16 cellular contexts compared by ENCODE assay signal in genomic region chr12:122009741-122010140, GRCh38. TPM values are rescaled to one million over a fixed set of nuclear protein-coding genes. Genes with fewer than 3 reads are reported as not detected.
DNase-seq lines count a peak whose midpoint lies in the region; ATAC-seq and TF ChIP-seq lines count a peak whose summit lies in the region.
"Had no signal": no experiment of that assay in that cellular context is flagged by ENCODE, and none has a peak within 500 bp of the region (broad histone marks: within the 10 kb centered on the region; RNA-seq: fewer than 3 reads in every experiment).

No MANE protein-coding gene starts in this region.

- no peaks in the 10 kb centered on the region for H3K36me3 ChIP-seq in BLaER1 treated with 17β-estradiol and CSF1 and Interleukin-3, amounts not matched to agents 10 nM and 100 nM
- no peaks in the 10 kb centered on the region for H3K36me3 ChIP-seq in spleen
- no peaks in the 10 kb centered on the region for H3K36me3 ChIP-seq in CD8-positive, alpha-beta T cell (ENCODE audit: insufficient read depth, low read length)

- H3K9me3 ChIP-seq in BLaER1 treated with 17β-estradiol and CSF1 and Interleukin-3, amounts not matched to agents 10 nM and 100 nM (replicated peaks in 1 of 11) = peaks cover 0 to 10% (median 4%) of the 10 kb centered on the region in 11 experiments; a peak in 6 of 22 replicates
- no peaks in the 10 kb centered on the region for H3K9me3 ChIP-seq in spleen
- no peaks in the 10 kb centered on the region for H3K9me3 ChIP-seq in CD8-positive, alpha-beta T cell (ENCODE audit: low read length)

- H3K4me3 ChIP-seq in BLaER1 treated with 17β-estradiol and CSF1 and Interleukin-3, amounts not matched to agents 10 nM and 100 nM = peak overlapping the region in 8 of 10 experiments; percentile 10 to 46 (median 38); a peak in 11 of 20 replicates
- no peak overlapping the region for H3K4me3 ChIP-seq in spleen
- no peak overlapping the region for H3K4me3 ChIP-seq in CD8-positive, alpha-beta T cell (ENCODE audit: low read depth, low read length)
- H3K4me3 ChIP-seq: K562 had no signal

- peak overlapping the region; percentile 51 to 98 (median 93) for H3K4me2 ChIP-seq in BLaER1 treated with 17β-estradiol and CSF1 and Interleukin-3, amounts not matched to agents 10 nM and 100 nM

- peaks cover 25% of the 10 kb centered on the region for H3K4me1 Mint-ChIP-seq in CD8-positive, alpha-beta T cell (ENCODE audit: low read depth)

- peak overlapping the region in 8 of 11 experiments; percentile 61 to 97 (median 90); a peak in 16 of 22 replicates for H3K27ac ChIP-seq in BLaER1 treated with 17β-estradiol and CSF1 and Interleukin-3, amounts not matched to agents 10 nM and 100 nM
- H3K27ac ChIP-seq in spleen = no peak overlapping the region
- no peak overlapping the region for H3K27ac ChIP-seq in CD8-positive, alpha-beta T cell (ENCODE audit: low read depth, low read length)

- 55 to 79% (median 63%) methylated on average over 6 to 9 of the region's 9 CpGs for WGBS in spleen, 5 donors

- TF ChIP-seq POLR2A in spleen (IDR thresholded peaks at IDR 0.05) = no peak

- ATAC-seq in HG03045 (IDR thresholded peaks at IDR 0.05; ENCODE audit: unreplicated experiment) (no peak), GM21423 (IDR thresholded peaks at IDR 0.05; ENCODE audit: unreplicated experiment) (no peak)
- ATAC-seq in CD8-positive, alpha-beta T cell = no peak
- ATAC-seq: K562, Panc1, Right ventricle myocardium inferior had no signal

- no peak overlapping the region for H3K27ac Mint-ChIP-seq in CD8-positive, alpha-beta T cell

- H3K4me3 Mint-ChIP-seq in CD8-positive, alpha-beta T cell = no peak overlapping the region

- H3K36me3 Mint-ChIP-seq in CD8-positive, alpha-beta T cell = no peaks in the 10 kb centered on the region

- intact Hi-C loops in spleen (cut with DNase I; ENCODE audit: low total_unique reads) = no loop called here
- intact Hi-C loops in CD8-positive, alpha-beta T cell (cut with DNase I, micrococcal nuclease) = no loop called here

- peaks cover 0 to 59% (median 0%) of the 10 kb centered on the region in 11 experiments; a peak in 4 of 22 replicates for H3K27me3 ChIP-seq in BLaER1 treated with 17β-estradiol and CSF1 and Interleukin-3, amounts not matched to agents 10 nM and 100 nM
- H3K27me3 ChIP-seq in spleen (replicated peaks in 1 of 7) = no peaks in the 10 kb centered on the region
- no peaks in the 10 kb centered on the region for H3K27me3 ChIP-seq in CD8-positive, alpha-beta T cell (ENCODE audit: insufficient read depth, low read length)

- H3K27me3 Mint-ChIP-seq in CD8-positive, alpha-beta T cell (ENCODE audit: low read depth) = no peaks in the 10 kb centered on the region

- POLR2A ChIA-PET in CD8-positive, alpha-beta T cell (lab: Charles Lee) = no interaction called here

- H3K9ac ChIP-seq in BLaER1 treated with 17β-estradiol and CSF1 and Interleukin-3, amounts not matched to agents 10 nM and 100 nM = peak overlapping the region in 9 of 11 experiments; percentile 4 to 86 (median 74); a peak in 17 of 22 replicates

- CTCF ChIA-PET in CD8-positive, alpha-beta T cell (lab: Charles Lee) = interaction anchor here (0.7 kb wide), 1 partner anchor 29 kb away, joined by 3 read pairs; no protein-coding TSS in a partner anchor

- H3K9me3 Mint-ChIP-seq in CD8-positive, alpha-beta T cell = no peaks in the 10 kb centered on the region

- TF ChIP-seq CTCF in spleen (IDR thresholded peaks at IDR 0.05 in 8 of 11, conservative IDR thresholded peaks at IDR 0.05 in 3 of 11) = no peak
- no peak for TF ChIP-seq CTCF in CD8-positive, alpha-beta T cell (IDR thresholded peaks at IDR 0.05)

- H3K4me1 ChIP-seq in BLaER1 treated with 17β-estradiol and CSF1 and Interleukin-3, amounts not matched to agents 10 nM and 100 nM = peaks cover 64 to 100% (median 100%) of the 10 kb centered on the region in 10 experiments
- H3K4me1 ChIP-seq in spleen = peaks cover 6 to 46% (median 27%) of the 10 kb centered on the region in 6 donors
- H3K4me1 ChIP-seq in CD8-positive, alpha-beta T cell (ENCODE audit: insufficient read depth, low read length) = peaks cover 31% of the 10 kb centered on the region

- H4K20me1 ChIP-seq in BLaER1 treated with 17β-estradiol and CSF1 and Interleukin-3, amounts not matched to agents 10 nM and 100 nM = no peaks in the 10 kb centered on the region

- DNase-seq in NAMALWA (ENCODE audit: low spot score) (peak; percentile 94), germinal center (ENCODE audit: low spot score) (peak; percentile 73), spleen (peak; percentile 77), T1000 (lab: John Stamatoyannopoulos, UW) (no peak)
- DNase-seq in CD8-positive, alpha-beta T cell = no peak
- DNase-seq: C1 segment of cervical spinal cord, DMS 273 treated with DMSO at 0.1 percent for 48 hours, NCI-H1436 treated with DMSO at 0.1 percent for 48 hours, NCI-H2081, NCI-H748 treated with DMSO at 0.1 percent for 48 hours had no signal

RNA-seq across cellular contexts. Expression of gene BCL7A, which starts 11.9 kb away (rescaled TPM):
- total RNA-seq in spleen = 10 to 100 TPM in 1 of 7 donors, 1 to 10 TPM in 6; 4.2 to 10.1 (median 8.1) TPM
- polyA plus RNA-seq in spleen = 1 to 10 TPM; 2.5 to 4.8 (median 3.8) TPM
- 1 to 10 TPM; 6.8 to 7.8 TPM for total RNA-seq in CD8-positive, alpha-beta T cell

Comparison
In these comparisons a context has a peak if more than half of its experiments do, and no peak if none do; other contexts are left out.
1. H3K27ac ChIP-seq: peak in BLaER1 treated with 17β-estradiol and CSF1 and Interleukin-3, amounts not matched to agents 10 nM and 100 nM (8 of 11); none in spleen (0 of 8) and CD8-positive, alpha-beta T cell (single experiment).
2. H3K4me3 ChIP-seq: peak in BLaER1 treated with 17β-estradiol and CSF1 and Interleukin-3, amounts not matched to agents 10 nM and 100 nM (8 of 10); none in spleen (0 of 8) and CD8-positive, alpha-beta T cell (single experiment).
3. DNase-seq: peak in NAMALWA (single experiment), germinal center (single experiment) and spleen (single experiment); none in CD8-positive, alpha-beta T cell (0 of 7) and T1000 (single experiment).